In the genomic region with DNA sequence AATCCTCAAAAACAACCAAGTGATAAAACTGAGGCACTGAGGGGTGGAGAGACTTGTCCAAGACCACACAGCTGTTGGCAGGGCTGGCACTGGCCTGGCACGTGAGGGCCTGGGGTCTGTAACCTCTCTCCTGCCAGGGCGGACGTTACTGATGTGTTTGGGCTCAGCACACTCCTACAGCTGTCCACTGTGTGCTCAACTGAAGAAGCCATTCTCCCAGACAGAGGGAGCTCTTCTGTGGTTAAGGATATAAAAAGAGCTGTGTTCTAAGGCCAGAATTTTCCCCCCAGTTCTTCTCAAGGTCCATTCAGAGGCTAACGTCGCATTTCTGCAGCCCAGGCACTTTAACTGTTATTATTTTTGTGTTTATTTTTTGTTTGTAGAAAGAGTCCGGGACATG, we compare ENCODE assay signal across 12 cellular contexts.
DNase-seq lines count a peak whose midpoint lies in the region; ATAC-seq, FAIRE-seq and TF ChIP-seq lines count a peak whose summit lies in the region.
"Had no signal": no experiment of that assay in that cellular context is flagged by ENCODE, and none has a peak within 500 bp of the region (broad histone marks: within the 10 kb centered on the region; RNA-seq: fewer than 3 reads in every experiment).

No MANE protein-coding gene starts in this region.

- H3K4me1 ChIP-seq in left ventricle myocardium inferior: no peaks in the 10 kb centered on the region
- H3K4me1 ChIP-seq: BLaER1 treated with 17β-estradiol and CSF1 and Interleukin-3, amounts not matched to agents 10 nM and 100 nM; esophagus muscularis mucosa had no signal

- H3K4me3 ChIP-seq in left ventricle myocardium inferior: no peak overlapping the region
- H3K4me3 ChIP-seq: BLaER1 treated with 17β-estradiol and CSF1 and Interleukin-3, amounts not matched to agents 10 nM and 100 nM; esophagus muscularis mucosa had no signal

- no peaks in the 10 kb centered on the region for H3K27me3 ChIP-seq in left ventricle myocardium inferior (ENCODE audit: low read depth)
- H3K27me3 ChIP-seq: BLaER1 treated with 17β-estradiol and CSF1 and Interleukin-3, amounts not matched to agents 10 nM and 100 nM; esophagus muscularis mucosa had no signal

- TF ChIP-seq CTCF in left ventricle myocardium inferior (IDR thresholded peaks at IDR 0.05; ENCODE audit: borderline replicate concordance): no peak

- FAIRE-seq in GM12891 (lab: Jason Lieb, UNC): no peak

- H3K9me3 ChIP-seq in left ventricle myocardium inferior (replicated peaks): no peaks in the 10 kb centered on the region
- H3K9me3 ChIP-seq: BLaER1 treated with 17β-estradiol and CSF1 and Interleukin-3, amounts not matched to agents 10 nM and 100 nM; esophagus muscularis mucosa had no signal

- no peaks in the 10 kb centered on the region for H3K36me3 ChIP-seq in left ventricle myocardium inferior
- H3K36me3 ChIP-seq: BLaER1 treated with 17β-estradiol and CSF1 and Interleukin-3, amounts not matched to agents 10 nM and 100 nM; esophagus muscularis mucosa had no signal

- intact Hi-C loops in left ventricle myocardium inferior (cut with micrococcal nuclease): no loop called here

- ATAC-seq in SK-N-SH treated with all-trans-retinoic acid at 6 μM for 48 hours (peak; percentile 53; the same call in 2 of the 3 replicates), HG03565 (IDR thresholded peaks at IDR 0.05; ENCODE audit: unreplicated experiment) (no peak)
- ATAC-seq: natural killer cell had no signal

- TF ChIP-seq POLR2A in GM12891 (IDR thresholded peaks at IDR 0.05; ENCODE audit: low read depth, low read length): no peak

- H3K27ac ChIP-seq in left ventricle myocardium inferior (replicated peaks): no peak overlapping the region
- H3K27ac ChIP-seq: BLaER1 treated with 17β-estradiol and CSF1 and Interleukin-3, amounts not matched to agents 10 nM and 100 nM had no signal

- DNase-seq in Ammon's horn (ENCODE audit: low spot score) (peak; percentile 84), LHCN-M2 (ENCODE audit: low read depth) (peak; percentile 79), hypothalamus (lab: John Stamatoyannopoulos, UW) (peak in 37 of 51 donors; percentile 3 to 89 (median 37)), GM12891 (ENCODE audit: insufficient read length, low spot score) (no peak), left ventricle myocardium inferior (no peak), SKM-1 treated with dmso at 0.1 percent for 144 hours (lab: John Stamatoyannopoulos, UW; ENCODE audit: unreplicated experiment) (no peak)
- DNase-seq: natural killer cell, T-helper 1 cell had no signal

TF ChIP-seq in SK-N-SH treated with all-trans-retinoic acid at 6 μM for 48 hours, 23 proteins besides CTCF, POLR2A, EP300 and RAD21 (continues in another document):
- TF ChIP-seq SNAI2 (CRISPR knock-in tag; IDR thresholded peaks at IDR 0.05) (no peak), ZFP30 (CRISPR knock-in tag; IDR thresholded peaks at IDR 0.05) (no peak), GLIS3 (CRISPR knock-in tag; IDR thresholded peaks at IDR 0.05) (no peak), RARB (CRISPR knock-in tag; IDR thresholded peaks at IDR 0.05) (no peak)
- TF ChIP-seq, protein P1, sequence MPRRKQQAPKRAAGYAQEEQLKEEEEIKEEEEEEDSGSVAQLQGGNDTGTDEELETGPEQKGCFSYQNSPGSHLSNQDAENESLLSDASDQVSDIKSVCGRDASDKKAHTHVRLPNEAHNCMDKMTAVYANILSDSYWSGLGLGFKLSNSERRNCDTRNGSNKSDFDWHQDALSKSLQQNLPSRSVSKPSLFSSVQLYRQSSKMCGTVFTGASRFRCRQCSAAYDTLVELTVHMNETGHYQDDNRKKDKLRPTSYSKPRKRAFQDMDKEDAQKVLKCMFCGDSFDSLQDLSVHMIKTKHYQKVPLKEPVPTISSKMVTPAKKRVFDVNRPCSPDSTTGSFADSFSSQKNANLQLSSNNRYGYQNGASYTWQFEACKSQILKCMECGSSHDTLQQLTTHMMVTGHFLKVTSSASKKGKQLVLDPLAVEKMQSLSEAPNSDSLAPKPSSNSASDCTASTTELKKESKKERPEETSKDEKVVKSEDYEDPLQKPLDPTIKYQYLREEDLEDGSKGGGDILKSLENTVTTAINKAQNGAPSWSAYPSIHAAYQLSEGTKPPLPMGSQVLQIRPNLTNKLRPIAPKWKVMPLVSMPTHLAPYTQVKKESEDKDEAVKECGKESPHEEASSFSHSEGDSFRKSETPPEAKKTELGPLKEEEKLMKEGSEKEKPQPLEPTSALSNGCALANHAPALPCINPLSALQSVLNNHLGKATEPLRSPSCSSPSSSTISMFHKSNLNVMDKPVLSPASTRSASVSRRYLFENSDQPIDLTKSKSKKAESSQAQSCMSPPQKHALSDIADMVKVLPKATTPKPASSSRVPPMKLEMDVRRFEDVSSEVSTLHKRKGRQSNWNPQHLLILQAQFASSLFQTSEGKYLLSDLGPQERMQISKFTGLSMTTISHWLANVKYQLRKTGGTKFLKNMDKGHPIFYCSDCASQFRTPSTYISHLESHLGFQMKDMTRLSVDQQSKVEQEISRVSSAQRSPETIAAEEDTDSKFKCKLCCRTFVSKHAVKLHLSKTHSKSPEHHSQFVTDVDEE (CRISPR knock-in tag; IDR thresholded peaks at IDR 0.05): no peak
- TF ChIP-seq, protein P2, sequence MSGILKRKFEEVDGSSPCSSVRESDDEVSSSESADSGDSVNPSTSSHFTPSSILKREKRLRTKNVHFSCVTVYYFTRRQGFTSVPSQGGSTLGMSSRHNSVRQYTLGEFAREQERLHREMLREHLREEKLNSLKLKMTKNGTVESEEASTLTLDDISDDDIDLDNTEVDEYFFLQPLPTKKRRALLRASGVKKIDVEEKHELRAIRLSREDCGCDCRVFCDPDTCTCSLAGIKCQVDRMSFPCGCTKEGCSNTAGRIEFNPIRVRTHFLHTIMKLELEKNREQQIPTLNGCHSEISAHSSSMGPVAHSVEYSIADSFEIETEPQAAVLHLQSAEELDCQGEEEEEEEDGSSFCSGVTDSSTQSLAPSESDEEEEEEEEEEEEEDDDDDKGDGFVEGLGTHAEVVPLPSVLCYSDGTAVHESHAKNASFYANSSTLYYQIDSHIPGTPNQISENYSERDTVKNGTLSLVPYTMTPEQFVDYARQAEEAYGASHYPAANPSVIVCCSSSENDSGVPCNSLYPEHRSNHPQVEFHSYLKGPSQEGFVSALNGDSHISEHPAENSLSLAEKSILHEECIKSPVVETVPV (CRISPR knock-in tag; IDR thresholded peaks at IDR 0.05): no peak

TF ChIP-seq in GM12891, 5 proteins besides CTCF, POLR2A, EP300 and RAD21:
- no peak for TF ChIP-seq PAX5 (IDR thresholded peaks at IDR 0.05; ENCODE audit: insufficient read depth, low read length, severe bottlenecking)
- no peak for TF ChIP-seq SPI1 (IDR thresholded peaks at IDR 0.05; ENCODE audit: low read depth, low read length)
- TF ChIP-seq TAF1 (IDR thresholded peaks at IDR 0.05; ENCODE audit: low read depth, low read length): no peak
- no peak for TF ChIP-seq POLR2AphosphoS5 (IDR thresholded peaks at IDR 0.05; ENCODE audit: low read depth, low read length)
- no peak for TF ChIP-seq POU2F2 (IDR thresholded peaks at IDR 0.05; ENCODE audit: low read depth, low read length)

Comparison
In these comparisons a context has a peak if more than half of its experiments do, and no peak if none do; other contexts are left out.
1. DNase-seq: peak in Ammon's horn (single experiment), LHCN-M2 (single experiment) and hypothalamus (37 of 51); none in GM12891 (single experiment), left ventricle myocardium inferior (single experiment) and SKM-1 treated with dmso at 0.1 percent for 144 hours (single experiment).